Comparison of ENCODE assay signal across 16 cellular contexts in the genomic region with DNA sequence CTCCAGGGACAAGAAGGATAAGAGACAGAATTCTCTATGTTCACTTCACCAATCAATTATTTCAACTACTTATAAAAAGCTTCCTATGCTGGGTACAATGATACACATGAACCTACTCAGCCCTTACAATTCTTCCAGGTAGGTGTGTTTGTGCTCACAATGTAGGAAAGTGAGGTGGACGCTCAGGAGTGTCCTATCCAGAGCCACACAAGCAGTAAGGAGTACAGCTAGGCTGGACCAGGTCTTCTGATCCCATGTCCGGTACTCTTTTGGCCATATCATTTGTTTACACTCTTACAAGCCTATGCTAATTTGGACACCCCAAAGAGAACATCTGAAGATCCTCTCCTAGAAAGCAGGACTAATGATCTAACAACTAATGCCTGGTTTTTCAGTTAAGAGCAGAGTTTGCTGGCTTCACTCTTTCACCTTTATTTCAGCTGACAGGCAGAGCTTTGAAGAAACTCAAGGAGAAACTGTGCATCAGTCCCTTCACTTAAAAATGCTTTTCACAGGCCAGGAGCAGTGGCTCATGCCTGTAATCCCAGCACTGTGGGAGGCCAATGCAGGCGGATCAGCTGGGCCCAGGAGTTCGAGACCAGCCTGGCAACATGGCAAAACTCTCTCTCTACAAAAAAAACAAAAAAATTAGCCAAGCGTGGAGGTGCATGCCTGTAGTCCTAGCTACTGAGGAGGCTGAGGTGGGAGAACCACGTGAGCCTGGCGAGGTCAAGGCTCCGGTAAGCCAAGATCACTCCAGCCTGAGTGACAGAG. TPM values are rescaled to one million over a fixed set of nuclear protein-coding genes. Genes with fewer than 3 reads are reported as not detected.
DNase-seq lines count a peak whose midpoint lies in the region; ATAC-seq, FAIRE-seq and TF ChIP-seq lines count a peak whose summit lies in the region.
"Had no signal": no experiment of that assay in that cellular context is flagged by ENCODE, and none has a peak within 500 bp of the region (broad histone marks: within the 10 kb centered on the region; RNA-seq: fewer than 3 reads in every experiment).

No MANE protein-coding gene starts in this region.

- H3K36me3 ChIP-seq in Caco-2 (ENCODE audit: control insufficient read depth, insufficient read depth, low read length) = no peaks in the 10 kb centered on the region
- no peaks in the 10 kb centered on the region for H3K36me3 ChIP-seq in neural progenitor cell
- H3K36me3 ChIP-seq: prostate gland, vagina had no signal

- CTCF ChIA-PET in Caco-2 (lab: Charles Lee) = interaction anchor here (0.6 kb wide), 1 partner anchor 49 kb away, joined by 3 read pairs; no protein-coding TSS in a partner anchor

- intact Hi-C loops in Caco-2 (cut with micrococcal nuclease; ENCODE audit: unreplicated experiment) = no loop called here

- POLR2A ChIA-PET in Caco-2 (lab: Charles Lee) = interaction anchor here (0.6 kb wide), 2 partner anchors 25 to 26 kb away, joined by 5 read pairs; no protein-coding TSS in a partner anchor

- H3F3A ChIP-seq in neural progenitor cell (ENCODE audit: low read depth) = peaks cover 4% of the 10 kb centered on the region

- no peak for FAIRE-seq in RCC 7860 (lab: Jason Lieb, UNC)

- no peak overlapping the region for H3K4me2 ChIP-seq in neural progenitor cell

- TF ChIP-seq CTCF in Caco-2 (IDR thresholded peaks at IDR 0.05; ENCODE audit: insufficient read depth in 1 of 2, low read depth in 1 of 2, low read length in 1 of 2, severe bottlenecking in 1 of 2, unreplicated experiment in 1 of 2) (no peak), endothelial cell (IDR thresholded peaks at IDR 0.05; ENCODE audit: unreplicated experiment) (no peak), neural progenitor cell (IDR thresholded peaks at IDR 0.05) (no peak)

- BruUV-seq in Caco-2 (replicated peaks; lab: Mats Ljungman, UMichigan) = no TSS peak

- peaks cover 38% of the 10 kb centered on the region for H3K4me1 Mint-ChIP-seq in Caco-2 (ENCODE audit: low read depth, unreplicated experiment)
- peaks cover 39% of the 10 kb centered on the region for H3K4me1 Mint-ChIP-seq in endothelial cell (ENCODE audit: unreplicated experiment)
- H3K4me1 Mint-ChIP-seq in neural progenitor cell = peaks cover 18% of the 10 kb centered on the region
- H3K4me1 Mint-ChIP-seq in natural killer cell treated with Interleukin-12 subunit alpha and Interleukin-12 subunit beta and Interleukin-15 and Interleukin-18, amount 100 ng/mL, for 72 hours (ENCODE audit: low read depth in 2 of 2) = peaks cover 10 to 11% of the 10 kb centered on the region in 2 donors

- H3K79me2 ChIP-seq in neural progenitor cell (ENCODE audit: low read depth) = peaks cover 100% of the 10 kb centered on the region

- H4K20me1 ChIP-seq in neural progenitor cell (ENCODE audit: low read depth) = peaks cover 100% of the 10 kb centered on the region

- DNase-seq in Caco-2 (no peak), RCC 7860 (ENCODE audit: low spot score) (peak; percentile 31), endothelial cell (ENCODE audit: low spot score) (no peak), neural progenitor cell (ENCODE audit: low spot score) (no peak)
- DNase-seq in natural killer cell treated with Interleukin-12 subunit alpha and Interleukin-12 subunit beta and Interleukin-15 and Interleukin-18, amount 100 ng/mL, for 72 hours (ENCODE audit: low spot score) = no peak
- DNase-seq in activated naive CD4-positive, alpha-beta T cell treated with anti-CD3 and anti-CD28 coated beads, Interleukin-2, amount 50 U/mL, for 16 hours = no peak
- DNase-seq: activated CD8-positive, alpha-beta memory T cell treated with anti-CD3 and anti-CD28 coated beads for 24 hours; cerebellar nuclear complex; head of caudate nucleus; NCI-H1694 treated with DMSO at 0.1 percent for 48 hours; stimulated activated CD4-positive, alpha-beta T cell treated with anti-CD3 and anti-CD28 coated beads, Interleukin-12 subunit alpha, Interleukin-12 subunit beta, amount 100 ng/mL, for 4 hours; stimulated activated naive CD4-positive, alpha-beta T cell treated with Interleukin-2 at 50 U/mL for 16 hours had no signal

- peak overlapping the region; percentile 63 for H3K27ac ChIP-seq in neural progenitor cell
- H3K27ac ChIP-seq: prostate gland, vagina had no signal

- H3K27ac Mint-ChIP-seq in Caco-2 (ENCODE audit: unreplicated experiment) = peak overlapping the region; percentile 94
- H3K27ac Mint-ChIP-seq in endothelial cell (ENCODE audit: unreplicated experiment) = peak overlapping the region; percentile 49
- H3K27ac Mint-ChIP-seq in neural progenitor cell = peak overlapping the region; percentile 73
- H3K27ac Mint-ChIP-seq in natural killer cell treated with Interleukin-12 subunit alpha and Interleukin-12 subunit beta and Interleukin-15 and Interleukin-18, amount 100 ng/mL, for 72 hours = no peak overlapping the region

- no peaks in the 10 kb centered on the region for H3K9me3 Mint-ChIP-seq in Caco-2 (ENCODE audit: unreplicated experiment)
- H3K9me3 Mint-ChIP-seq in endothelial cell (ENCODE audit: unreplicated experiment) = no peaks in the 10 kb centered on the region
- peaks cover 10% of the 10 kb centered on the region for H3K9me3 Mint-ChIP-seq in neural progenitor cell
- no peaks in the 10 kb centered on the region for H3K9me3 Mint-ChIP-seq in natural killer cell treated with Interleukin-12 subunit alpha and Interleukin-12 subunit beta and Interleukin-15 and Interleukin-18, amount 100 ng/mL, for 72 hours

- H3K27me3 Mint-ChIP-seq in Caco-2 (ENCODE audit: insufficient read depth, unreplicated experiment) (no peaks in the 10 kb centered on the region), endothelial cell (ENCODE audit: unreplicated experiment) (peaks cover 8% of the 10 kb centered on the region), neural progenitor cell (ENCODE audit: insufficient read depth, low read depth) (peaks cover 4% of the 10 kb centered on the region)
- H3K27me3 Mint-ChIP-seq in natural killer cell treated with Interleukin-12 subunit alpha and Interleukin-12 subunit beta and Interleukin-15 and Interleukin-18, amount 100 ng/mL, for 72 hours = peaks cover 2 to 7% of the 10 kb centered on the region in 2 donors

- H3K27me3 ChIP-seq in Caco-2 (replicated peaks; ENCODE audit: control insufficient read depth, insufficient read depth, low read length) (no peaks in the 10 kb centered on the region), neural progenitor cell (no peaks in the 10 kb centered on the region)
- H3K27me3 ChIP-seq: vagina had no signal

- no peak for ATAC-seq in GM19452 (IDR thresholded peaks at IDR 0.05; ENCODE audit: unreplicated experiment)
- ATAC-seq in GM19328 (IDR thresholded peaks at IDR 0.05; ENCODE audit: unreplicated experiment) = no peak
- no peak for ATAC-seq in natural killer cell treated with Interleukin-12 subunit alpha and Interleukin-12 subunit beta and Interleukin-15 and Interleukin-18, amount 100 ng/mL, for 72 hours

- no peaks in the 10 kb centered on the region for H3K9me3 ChIP-seq in Caco-2
- H3K9me3 ChIP-seq in neural progenitor cell (ENCODE audit: low read depth) = no peaks in the 10 kb centered on the region
- H3K9me3 ChIP-seq: prostate gland, vagina had no signal

- peaks cover 47% of the 10 kb centered on the region for H3K4me1 ChIP-seq in Caco-2
- H3K4me1 ChIP-seq in neural progenitor cell = peaks cover 14% of the 10 kb centered on the region
- H3K4me1 ChIP-seq: prostate gland, vagina had no signal

- H3K4me3 Mint-ChIP-seq in Caco-2 (ENCODE audit: unreplicated experiment) (peak overlapping the region; percentile 45), endothelial cell (ENCODE audit: unreplicated experiment) (no peak overlapping the region), neural progenitor cell (no peak overlapping the region)
- no peak overlapping the region for H3K4me3 Mint-ChIP-seq in natural killer cell treated with Interleukin-12 subunit alpha and Interleukin-12 subunit beta and Interleukin-15 and Interleukin-18, amount 100 ng/mL, for 72 hours

- H3K4me3 ChIP-seq in Caco-2 (ENCODE audit: low read depth, low read length) (no peak overlapping the region), neural progenitor cell (no peak overlapping the region)
- H3K4me3 ChIP-seq: prostate gland, vagina had no signal

- H2AFZ ChIP-seq in neural progenitor cell (replicated peaks) = no peak overlapping the region

- H3K9ac ChIP-seq in neural progenitor cell = no peak overlapping the region

- H3K36me3 Mint-ChIP-seq in Caco-2 (ENCODE audit: insufficient read depth, unreplicated experiment) (peaks cover 23% of the 10 kb centered on the region), endothelial cell (ENCODE audit: low read depth, unreplicated experiment) (peaks cover 5% of the 10 kb centered on the region), neural progenitor cell (peaks cover 37% of the 10 kb centered on the region)
- no peaks in the 10 kb centered on the region for H3K36me3 Mint-ChIP-seq in natural killer cell treated with Interleukin-12 subunit alpha and Interleukin-12 subunit beta and Interleukin-15 and Interleukin-18, amount 100 ng/mL, for 72 hours

RNA-seq across cellular contexts. Expression of gene IGF2BP2, which starts 27.5 kb away (rescaled TPM):
- 75.9 and 80.8 TPM in 2 replicates for total RNA-seq in Caco-2 (2022)
- total RNA-seq in endothelial cell (ENCODE audit: unreplicated experiment) = 165 TPM
- 147 and 152 TPM in 2 replicates for total RNA-seq in neural progenitor cell (ENCODE audit: low replicate concordance)
- 1 to 10 TPM; 3.5 to 5.0 TPM for total RNA-seq in natural killer cell treated with Interleukin-12 subunit alpha and Interleukin-12 subunit beta and Interleukin-15 and Interleukin-18, amount 100 ng/mL, for 72 hours

Comparison
In these comparisons a context has a peak if more than half of its experiments do, and no peak if none do; other contexts are left out.
1. H3K27ac Mint-ChIP-seq: peak in Caco-2 (single experiment), endothelial cell (single experiment) and neural progenitor cell (single experiment); none in natural killer cell treated with Interleukin-12 subunit alpha and Interleukin-12 subunit beta and Interleukin-15 and Interleukin-18, amount 100 ng/mL, for 72 hours (0 of 2).
2. RNA of gene IGF2BP2, which starts 27.5 kb away (total RNA-seq): 165 TPM in endothelial cell (single experiment), 147 to 152 TPM in neural progenitor cell and 75.9 to 80.8 TPM in Caco-2; 3.5 to 5.0 TPM in natural killer cell treated with Interleukin-12 subunit alpha and Interleukin-12 subunit beta and Interleukin-15 and Interleukin-18, amount 100 ng/mL, for 72 hours; every median in the first group is over 10 times any median in the second.